In genomic region chr18:9097349-9097748, GRCh38 we compare ENCODE assay signal across 1 cellular context.
TF ChIP-seq lines count a peak whose summit lies in the region.

No MANE protein-coding gene starts in this region.

TF ChIP-seq in GM23338, 12 proteins besides CTCF, POLR2A, EP300 and RAD21 (continued from another document):
- TF ChIP-seq ZNF462 (CRISPR knock-in tag; IDR thresholded peaks at IDR 0.05) = no peak
- TF ChIP-seq ZNF114 (CRISPR knock-in tag; IDR thresholded peaks at IDR 0.05) = no peak
- no peak for TF ChIP-seq POLR2AphosphoS5 (IDR thresholded peaks at IDR 0.05; ENCODE audit: low read depth)
- TF ChIP-seq EZH2phosphoT487 (IDR thresholded peaks at IDR 0.05; ENCODE audit: unreplicated experiment) = no peak
- no peak for TF ChIP-seq CREB1 (CRISPR knock-in tag; IDR thresholded peaks at IDR 0.05; ENCODE audit: low read depth)
- TF ChIP-seq STAT1 (IDR thresholded peaks at IDR 0.05; ENCODE audit: unreplicated experiment) = no peak
- TF ChIP-seq REST (IDR thresholded peaks at IDR 0.05; ENCODE audit: unreplicated experiment) = no peak
- TF ChIP-seq ETS1 (IDR thresholded peaks at IDR 0.05) = no peak
- TF ChIP-seq EZH2 (IDR thresholded peaks at IDR 0.05; ENCODE audit: low read depth, unreplicated experiment) = no peak
- TF ChIP-seq ZNF331 (CRISPR knock-in tag; IDR thresholded peaks at IDR 0.05; ENCODE audit: low read depth) = no peak
- TF ChIP-seq NANOG (IDR thresholded peaks at IDR 0.05; ENCODE audit: borderline replicate concordance) = no peak
TF ChIP-seq in GM23338: peak in this region for 0.
